1 cellular context compared by ENCODE assay signal in genomic region chr3:169283902-169284451, GRCh38.
TF ChIP-seq lines count a peak whose summit lies in the region.

No MANE protein-coding gene starts in this region.

TF ChIP-seq in GM23338, 12 proteins besides CTCF, POLR2A, EP300 and RAD21 (continued from another document):
- TF ChIP-seq, protein P1, sequence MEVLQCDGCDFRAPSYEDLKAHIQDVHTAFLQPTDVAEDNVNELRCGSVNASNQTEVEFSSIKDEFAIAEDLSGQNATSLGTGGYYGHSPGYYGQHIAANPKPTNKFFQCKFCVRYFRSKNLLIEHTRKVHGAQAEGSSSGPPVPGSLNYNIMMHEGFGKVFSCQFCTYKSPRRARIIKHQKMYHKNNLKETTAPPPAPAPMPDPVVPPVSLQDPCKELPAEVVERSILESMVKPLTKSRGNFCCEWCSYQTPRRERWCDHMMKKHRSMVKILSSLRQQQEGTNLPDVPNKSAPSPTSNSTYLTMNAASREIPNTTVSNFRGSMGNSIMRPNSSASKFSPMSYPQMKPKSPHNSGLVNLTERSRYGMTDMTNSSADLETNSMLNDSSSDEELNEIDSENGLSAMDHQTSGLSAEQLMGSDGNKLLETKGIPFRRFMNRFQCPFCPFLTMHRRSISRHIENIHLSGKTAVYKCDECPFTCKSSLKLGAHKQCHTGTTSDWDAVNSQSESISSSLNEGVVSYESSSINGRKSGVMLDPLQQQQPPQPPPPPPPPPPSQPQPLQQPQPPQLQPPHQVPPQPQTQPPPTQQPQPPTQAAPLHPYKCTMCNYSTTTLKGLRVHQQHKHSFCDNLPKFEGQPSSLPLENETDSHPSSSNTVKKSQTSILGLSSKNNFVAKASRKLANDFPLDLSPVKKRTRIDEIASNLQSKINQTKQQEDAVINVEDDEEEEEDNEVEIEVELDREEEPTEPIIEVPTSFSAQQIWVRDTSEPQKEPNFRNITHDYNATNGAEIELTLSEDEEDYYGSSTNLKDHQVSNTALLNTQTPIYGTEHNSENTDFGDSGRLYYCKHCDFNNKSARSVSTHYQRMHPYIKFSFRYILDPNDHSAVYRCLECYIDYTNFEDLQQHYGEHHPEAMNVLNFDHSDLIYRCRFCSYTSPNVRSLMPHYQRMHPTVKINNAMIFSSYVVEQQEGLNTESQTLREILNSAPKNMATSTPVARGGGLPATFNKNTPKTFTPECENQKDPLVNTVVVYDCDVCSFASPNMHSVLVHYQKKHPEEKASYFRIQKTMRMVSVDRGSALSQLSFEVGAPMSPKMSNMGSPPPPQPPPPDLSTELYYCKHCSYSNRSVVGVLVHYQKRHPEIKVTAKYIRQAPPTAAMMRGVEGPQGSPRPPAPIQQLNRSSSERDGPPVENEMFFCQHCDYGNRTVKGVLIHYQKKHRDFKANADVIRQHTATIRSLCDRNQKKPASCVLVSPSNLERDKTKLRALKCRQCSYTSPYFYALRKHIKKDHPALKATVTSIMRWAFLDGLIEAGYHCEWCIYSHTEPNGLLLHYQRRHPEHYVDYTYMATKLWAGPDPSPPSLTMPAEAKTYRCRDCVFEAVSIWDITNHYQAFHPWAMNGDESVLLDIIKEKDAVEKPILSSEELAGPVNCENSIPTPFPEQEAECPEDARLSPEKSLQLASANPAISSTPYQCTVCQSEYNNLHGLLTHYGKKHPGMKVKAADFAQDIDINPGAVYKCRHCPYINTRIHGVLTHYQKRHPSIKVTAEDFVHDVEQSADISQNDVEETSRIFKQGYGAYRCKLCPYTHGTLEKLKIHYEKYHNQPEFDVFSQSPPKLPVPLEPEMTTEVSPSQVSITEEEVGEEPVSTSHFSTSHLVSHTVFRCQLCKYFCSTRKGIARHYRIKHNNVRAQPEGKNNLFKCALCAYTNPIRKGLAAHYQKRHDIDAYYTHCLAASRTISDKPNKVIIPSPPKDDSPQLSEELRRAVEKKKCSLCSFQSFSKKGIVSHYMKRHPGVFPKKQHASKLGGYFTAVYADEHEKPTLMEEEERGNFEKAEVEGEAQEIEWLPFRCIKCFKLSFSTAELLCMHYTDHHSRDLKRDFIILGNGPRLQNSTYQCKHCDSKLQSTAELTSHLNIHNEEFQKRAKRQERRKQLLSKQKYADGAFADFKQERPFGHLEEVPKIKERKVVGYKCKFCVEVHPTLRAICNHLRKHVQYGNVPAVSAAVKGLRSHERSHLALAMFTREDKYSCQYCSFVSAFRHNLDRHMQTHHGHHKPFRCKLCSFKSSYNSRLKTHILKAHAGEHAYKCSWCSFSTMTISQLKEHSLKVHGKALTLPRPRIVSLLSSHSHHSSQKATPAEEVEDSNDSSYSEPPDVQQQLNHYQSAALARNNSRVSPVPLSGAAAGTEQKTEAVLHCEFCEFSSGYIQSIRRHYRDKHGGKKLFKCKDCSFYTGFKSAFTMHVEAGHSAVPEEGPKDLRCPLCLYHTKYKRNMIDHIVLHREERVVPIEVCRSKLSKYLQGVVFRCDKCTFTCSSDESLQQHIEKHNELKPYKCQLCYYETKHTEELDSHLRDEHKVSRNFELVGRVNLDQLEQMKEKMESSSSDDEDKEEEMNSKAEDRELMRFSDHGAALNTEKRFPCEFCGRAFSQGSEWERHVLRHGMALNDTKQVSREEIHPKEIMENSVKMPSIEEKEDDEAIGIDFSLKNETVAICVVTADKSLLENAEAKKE (CRISPR knock-in tag; IDR thresholded peaks at IDR 0.05): no peak
- no peak for TF ChIP-seq ZNF331 (CRISPR knock-in tag; IDR thresholded peaks at IDR 0.05; ENCODE audit: low read depth)
- TF ChIP-seq EZH2 (IDR thresholded peaks at IDR 0.05; ENCODE audit: low read depth, unreplicated experiment): no peak
- no peak for TF ChIP-seq ZNF114 (CRISPR knock-in tag; IDR thresholded peaks at IDR 0.05)
- no peak for TF ChIP-seq NANOG (IDR thresholded peaks at IDR 0.05; ENCODE audit: borderline replicate concordance)
- TF ChIP-seq POLR2AphosphoS5 (IDR thresholded peaks at IDR 0.05; ENCODE audit: low read depth): no peak
TF ChIP-seq in GM23338: peak in this region for 0.
